Comparison of ENCODE assay signal across 8 cellular contexts in genomic region chr18:28177828-28178635, GRCh38. TPM values are rescaled to one million over a fixed set of nuclear protein-coding genes. Genes with fewer than 3 reads are reported as not detected.
DNase-seq lines count a peak whose midpoint lies in the region; ATAC-seq lines count a peak whose summit lies in the region.

No MANE protein-coding gene starts in this region.

- ATAC-seq in left cardiac atrium, result peak; percentile 56 to 67
- no peak for ATAC-seq in GM18502 (IDR thresholded peaks at IDR 0.05; ENCODE audit: poor library complexity, unreplicated experiment)

- no peak overlapping the region for H3K4ac ChIP-seq in trophoblast cell (ENCODE audit: low read depth, low read length)

- H2BK12ac ChIP-seq in trophoblast cell (ENCODE audit: low read length), result no peak overlapping the region

- intact Hi-C loops in left cardiac atrium (cut with DNase I), result loop anchor here (5.0 to 10.0 kb wide), 2 partner anchors 53 to 66 kb away; no protein-coding TSS in a partner anchor

- peak overlapping the region; percentile 73 for H3K9ac ChIP-seq in trophoblast cell (ENCODE audit: low read length)

- H3K9me3 Mint-ChIP-seq in activated T-cell treated with anti-CD3 and anti-CD28 coated beads, Interleukin-2, amount 50 U/mL, for 24 hours, result no peaks in the 10 kb centered on the region

- peaks cover 53% of the 10 kb centered on the region for H3K27me3 Mint-ChIP-seq in activated T-cell treated with anti-CD3 and anti-CD28 coated beads, Interleukin-2, amount 50 U/mL, for 24 hours

- no peak overlapping the region for H3K27ac Mint-ChIP-seq in activated T-cell treated with anti-CD3 and anti-CD28 coated beads, Interleukin-2, amount 50 U/mL, for 24 hours

- no peak overlapping the region for H2BK120ac ChIP-seq in trophoblast cell (ENCODE audit: insufficient read depth, low read length, poor library complexity)

- peak; percentile 34 for DNase-seq in activated T-cell treated with anti-CD3 and anti-CD28 coated beads, Interleukin-2, amount 50 U/mL, for 24 hours
- DNase-seq in activated T-cell treated with anti-CD3 and anti-CD28 coated beads, Interleukin-2, amount 50 U/mL, for 1 hour, result no peak
- DNase-seq in NCI-H1930 (lab: John Stamatoyannopoulos, UW), result peak; percentile 85 to 87
- DNase-seq in activated gamma-delta T cell treated with Interleukin-2 at 50 U/mL for 16 hours, result peak; percentile 17
- DNase-seq in left cardiac atrium, result peak; percentile 64
- peak in 1 of 2 donors; percentile 36 for DNase-seq in trophoblast cell
- no peak for DNase-seq in effector CD4-positive, alpha-beta T cell

- peak overlapping the region; percentile 79 for H3K4me3 ChIP-seq in trophoblast cell (ENCODE audit: low read depth, low read length)

- peak overlapping the region; percentile 17 for H2AFZ ChIP-seq in trophoblast cell (ENCODE audit: insufficient read depth, low read length, poor library complexity)

- H3K4me2 ChIP-seq in trophoblast cell (ENCODE audit: low read length), result peak overlapping the region; percentile 100

- H3K36me3 Mint-ChIP-seq in activated T-cell treated with anti-CD3 and anti-CD28 coated beads, Interleukin-2, amount 50 U/mL, for 24 hours (ENCODE audit: low read depth), result peaks cover 2% of the 10 kb centered on the region

- H2AK5ac ChIP-seq in trophoblast cell (ENCODE audit: low read length), result no peak overlapping the region

- H3K23ac ChIP-seq in trophoblast cell (ENCODE audit: low read length), result no peak overlapping the region

- H3K27me3 ChIP-seq in trophoblast cell (ENCODE audit: insufficient read depth, low read length), result peaks cover 22% of the 10 kb centered on the region

- peaks cover 18% of the 10 kb centered on the region for H3K4me1 Mint-ChIP-seq in activated T-cell treated with anti-CD3 and anti-CD28 coated beads, Interleukin-2, amount 50 U/mL, for 24 hours (ENCODE audit: low read depth)

- no peak overlapping the region for H3K18ac ChIP-seq in trophoblast cell (ENCODE audit: low read length)

- no peak overlapping the region for H4K91ac ChIP-seq in trophoblast cell (ENCODE audit: low read depth, low read length)

- H3K9me3 ChIP-seq in trophoblast cell (ENCODE audit: insufficient read depth, low read depth, low read length), result peaks cover 3% of the 10 kb centered on the region

- H3K79me1 ChIP-seq in trophoblast cell (ENCODE audit: low read length), result no peaks in the 10 kb centered on the region

- H3K79me2 ChIP-seq in trophoblast cell (ENCODE audit: control insufficient read depth, insufficient read depth, low read length, poor library complexity), result no peaks in the 10 kb centered on the region

- no peaks in the 10 kb centered on the region for H3K36me3 ChIP-seq in trophoblast cell (ENCODE audit: control insufficient read depth in 1 of 2, insufficient read depth in 2 of 2, low read length in 2 of 2)

- peak overlapping the region; percentile 44 for H3K14ac ChIP-seq in trophoblast cell (ENCODE audit: low read length)

- H2BK5ac ChIP-seq in trophoblast cell (ENCODE audit: low read depth, low read length, poor library complexity), result no peak overlapping the region

- H4K12ac ChIP-seq in trophoblast cell (ENCODE audit: low read depth, low read length), result no peak overlapping the region

- H3K27ac ChIP-seq in trophoblast cell (ENCODE audit: low read depth, low read length), result no peak overlapping the region

- H3K4me1 ChIP-seq in trophoblast cell (ENCODE audit: control insufficient read depth in 1 of 2, insufficient read depth in 2 of 2, low read length in 2 of 2), result peaks cover 5 to 18% of the 10 kb centered on the region in 2 experiments

- H4K8ac ChIP-seq in trophoblast cell (ENCODE audit: low read depth, low read length), result no peak overlapping the region

- H3K4me3 Mint-ChIP-seq in activated T-cell treated with anti-CD3 and anti-CD28 coated beads, Interleukin-2, amount 50 U/mL, for 24 hours, result peak overlapping the region; percentile 65

- no CpG with 5 or more reads among the region's 83 CpGs for WGBS in trophoblast cell (ENCODE audit: extremely low coverage, insufficient coverage, insufficient read length)

RNA-seq across cellular contexts. Expression of gene CDH2, which starts 1.1 kb away (rescaled TPM):
- 100 to 1,000 TPM; 110 to 178 TPM for total RNA-seq in left cardiac atrium
- 8.5 and 10.9 TPM in 2 replicates for polyA plus RNA-seq in trophoblast cell (2013)

Comparison
In these comparisons a context has a peak if more than half of its experiments do, and no peak if none do; other contexts are left out.
1. DNase-seq: peak in activated T-cell treated with anti-CD3 and anti-CD28 coated beads, Interleukin-2, amount 50 U/mL, for 24 hours (single experiment), NCI-H1930 (2 of 2), activated gamma-delta T cell treated with Interleukin-2 at 50 U/mL for 16 hours (single experiment) and left cardiac atrium (single experiment); none in activated T-cell treated with anti-CD3 and anti-CD28 coated beads, Interleukin-2, amount 50 U/mL, for 1 hour (single experiment) and effector CD4-positive, alpha-beta T cell (single experiment).